ENCODE assay signal across 1 cellular context in the genomic region with DNA sequence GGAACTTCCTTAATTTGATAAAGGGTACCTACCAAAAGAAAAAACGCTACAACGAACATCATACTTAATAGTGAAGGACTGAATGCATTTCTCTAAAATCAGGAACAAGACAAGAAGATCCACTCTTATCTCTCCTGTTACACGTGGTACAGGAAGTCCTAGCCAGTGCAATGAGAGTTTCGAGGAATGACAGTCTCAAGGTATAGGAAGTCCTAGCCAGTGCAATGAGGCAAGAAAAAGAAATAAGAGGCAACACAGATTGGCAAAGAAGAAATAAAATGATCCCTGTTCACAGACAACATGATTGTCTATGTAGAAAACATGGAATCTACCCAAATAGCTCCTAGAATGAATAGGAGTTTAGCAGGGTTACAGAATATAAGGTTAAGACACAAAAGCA.
TF ChIP-seq lines count a peak whose summit lies in the region.

No MANE protein-coding gene starts in this region.

TF ChIP-seq in K562, 482 proteins besides CTCF, POLR2A, EP300 and RAD21 (continued from another document):
- no peak for TF ChIP-seq ZBED1 (IDR thresholded peaks at IDR 0.05)
- no peak for TF ChIP-seq SIRT6 (IDR thresholded peaks at IDR 0.05; ENCODE audit: low read depth, low read length)
- no peak for TF ChIP-seq SUPT5H (IDR thresholded peaks at IDR 0.05)
- no peak for TF ChIP-seq CEBPB (tag; IDR thresholded peaks at IDR 0.05)
- no peak for TF ChIP-seq POLR3A (IDR thresholded peaks at IDR 0.05; ENCODE audit: borderline replicate concordance, extremely low read depth, insufficient read depth, insufficient read length)
- peak; percentile 19; the same call in 1 of the 2 replicates for TF ChIP-seq ZKSCAN1 (IDR thresholded peaks at IDR 0.05; ENCODE audit: low read depth, low read length)
- TF ChIP-seq, protein P1, sequence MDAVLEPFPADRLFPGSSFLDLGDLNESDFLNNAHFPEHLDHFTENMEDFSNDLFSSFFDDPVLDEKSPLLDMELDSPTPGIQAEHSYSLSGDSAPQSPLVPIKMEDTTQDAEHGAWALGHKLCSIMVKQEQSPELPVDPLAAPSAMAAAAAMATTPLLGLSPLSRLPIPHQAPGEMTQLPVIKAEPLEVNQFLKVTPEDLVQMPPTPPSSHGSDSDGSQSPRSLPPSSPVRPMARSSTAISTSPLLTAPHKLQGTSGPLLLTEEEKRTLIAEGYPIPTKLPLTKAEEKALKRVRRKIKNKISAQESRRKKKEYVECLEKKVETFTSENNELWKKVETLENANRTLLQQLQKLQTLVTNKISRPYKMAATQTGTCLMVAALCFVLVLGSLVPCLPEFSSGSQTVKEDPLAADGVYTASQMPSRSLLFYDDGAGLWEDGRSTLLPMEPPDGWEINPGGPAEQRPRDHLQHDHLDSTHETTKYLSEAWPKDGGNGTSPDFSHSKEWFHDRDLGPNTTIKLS (IDR thresholded peaks at IDR 0.05; ENCODE audit: borderline replicate concordance, low read depth) = no peak
- TF ChIP-seq ZKSCAN3 (CRISPR knock-in tag; IDR thresholded peaks at IDR 0.05) = no peak
- TF ChIP-seq ZNF239 (CRISPR knock-in tag; IDR thresholded peaks at IDR 0.05) = no peak
- TF ChIP-seq NFYB (IDR thresholded peaks at IDR 0.05; ENCODE audit: extremely low read depth, insufficient read length) = no peak
- TF ChIP-seq, protein P2, sequence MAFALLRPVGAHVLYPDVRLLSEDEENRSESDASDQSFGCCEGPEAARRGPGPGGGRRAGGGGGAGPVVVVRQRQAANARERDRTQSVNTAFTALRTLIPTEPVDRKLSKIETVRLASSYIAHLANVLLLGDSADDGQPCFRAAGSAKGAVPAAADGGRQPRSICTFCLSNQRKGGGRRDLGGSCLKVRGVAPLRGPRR (CRISPR knock-in tag; IDR thresholded peaks at IDR 0.05) = no peak
- TF ChIP-seq, protein P3, sequence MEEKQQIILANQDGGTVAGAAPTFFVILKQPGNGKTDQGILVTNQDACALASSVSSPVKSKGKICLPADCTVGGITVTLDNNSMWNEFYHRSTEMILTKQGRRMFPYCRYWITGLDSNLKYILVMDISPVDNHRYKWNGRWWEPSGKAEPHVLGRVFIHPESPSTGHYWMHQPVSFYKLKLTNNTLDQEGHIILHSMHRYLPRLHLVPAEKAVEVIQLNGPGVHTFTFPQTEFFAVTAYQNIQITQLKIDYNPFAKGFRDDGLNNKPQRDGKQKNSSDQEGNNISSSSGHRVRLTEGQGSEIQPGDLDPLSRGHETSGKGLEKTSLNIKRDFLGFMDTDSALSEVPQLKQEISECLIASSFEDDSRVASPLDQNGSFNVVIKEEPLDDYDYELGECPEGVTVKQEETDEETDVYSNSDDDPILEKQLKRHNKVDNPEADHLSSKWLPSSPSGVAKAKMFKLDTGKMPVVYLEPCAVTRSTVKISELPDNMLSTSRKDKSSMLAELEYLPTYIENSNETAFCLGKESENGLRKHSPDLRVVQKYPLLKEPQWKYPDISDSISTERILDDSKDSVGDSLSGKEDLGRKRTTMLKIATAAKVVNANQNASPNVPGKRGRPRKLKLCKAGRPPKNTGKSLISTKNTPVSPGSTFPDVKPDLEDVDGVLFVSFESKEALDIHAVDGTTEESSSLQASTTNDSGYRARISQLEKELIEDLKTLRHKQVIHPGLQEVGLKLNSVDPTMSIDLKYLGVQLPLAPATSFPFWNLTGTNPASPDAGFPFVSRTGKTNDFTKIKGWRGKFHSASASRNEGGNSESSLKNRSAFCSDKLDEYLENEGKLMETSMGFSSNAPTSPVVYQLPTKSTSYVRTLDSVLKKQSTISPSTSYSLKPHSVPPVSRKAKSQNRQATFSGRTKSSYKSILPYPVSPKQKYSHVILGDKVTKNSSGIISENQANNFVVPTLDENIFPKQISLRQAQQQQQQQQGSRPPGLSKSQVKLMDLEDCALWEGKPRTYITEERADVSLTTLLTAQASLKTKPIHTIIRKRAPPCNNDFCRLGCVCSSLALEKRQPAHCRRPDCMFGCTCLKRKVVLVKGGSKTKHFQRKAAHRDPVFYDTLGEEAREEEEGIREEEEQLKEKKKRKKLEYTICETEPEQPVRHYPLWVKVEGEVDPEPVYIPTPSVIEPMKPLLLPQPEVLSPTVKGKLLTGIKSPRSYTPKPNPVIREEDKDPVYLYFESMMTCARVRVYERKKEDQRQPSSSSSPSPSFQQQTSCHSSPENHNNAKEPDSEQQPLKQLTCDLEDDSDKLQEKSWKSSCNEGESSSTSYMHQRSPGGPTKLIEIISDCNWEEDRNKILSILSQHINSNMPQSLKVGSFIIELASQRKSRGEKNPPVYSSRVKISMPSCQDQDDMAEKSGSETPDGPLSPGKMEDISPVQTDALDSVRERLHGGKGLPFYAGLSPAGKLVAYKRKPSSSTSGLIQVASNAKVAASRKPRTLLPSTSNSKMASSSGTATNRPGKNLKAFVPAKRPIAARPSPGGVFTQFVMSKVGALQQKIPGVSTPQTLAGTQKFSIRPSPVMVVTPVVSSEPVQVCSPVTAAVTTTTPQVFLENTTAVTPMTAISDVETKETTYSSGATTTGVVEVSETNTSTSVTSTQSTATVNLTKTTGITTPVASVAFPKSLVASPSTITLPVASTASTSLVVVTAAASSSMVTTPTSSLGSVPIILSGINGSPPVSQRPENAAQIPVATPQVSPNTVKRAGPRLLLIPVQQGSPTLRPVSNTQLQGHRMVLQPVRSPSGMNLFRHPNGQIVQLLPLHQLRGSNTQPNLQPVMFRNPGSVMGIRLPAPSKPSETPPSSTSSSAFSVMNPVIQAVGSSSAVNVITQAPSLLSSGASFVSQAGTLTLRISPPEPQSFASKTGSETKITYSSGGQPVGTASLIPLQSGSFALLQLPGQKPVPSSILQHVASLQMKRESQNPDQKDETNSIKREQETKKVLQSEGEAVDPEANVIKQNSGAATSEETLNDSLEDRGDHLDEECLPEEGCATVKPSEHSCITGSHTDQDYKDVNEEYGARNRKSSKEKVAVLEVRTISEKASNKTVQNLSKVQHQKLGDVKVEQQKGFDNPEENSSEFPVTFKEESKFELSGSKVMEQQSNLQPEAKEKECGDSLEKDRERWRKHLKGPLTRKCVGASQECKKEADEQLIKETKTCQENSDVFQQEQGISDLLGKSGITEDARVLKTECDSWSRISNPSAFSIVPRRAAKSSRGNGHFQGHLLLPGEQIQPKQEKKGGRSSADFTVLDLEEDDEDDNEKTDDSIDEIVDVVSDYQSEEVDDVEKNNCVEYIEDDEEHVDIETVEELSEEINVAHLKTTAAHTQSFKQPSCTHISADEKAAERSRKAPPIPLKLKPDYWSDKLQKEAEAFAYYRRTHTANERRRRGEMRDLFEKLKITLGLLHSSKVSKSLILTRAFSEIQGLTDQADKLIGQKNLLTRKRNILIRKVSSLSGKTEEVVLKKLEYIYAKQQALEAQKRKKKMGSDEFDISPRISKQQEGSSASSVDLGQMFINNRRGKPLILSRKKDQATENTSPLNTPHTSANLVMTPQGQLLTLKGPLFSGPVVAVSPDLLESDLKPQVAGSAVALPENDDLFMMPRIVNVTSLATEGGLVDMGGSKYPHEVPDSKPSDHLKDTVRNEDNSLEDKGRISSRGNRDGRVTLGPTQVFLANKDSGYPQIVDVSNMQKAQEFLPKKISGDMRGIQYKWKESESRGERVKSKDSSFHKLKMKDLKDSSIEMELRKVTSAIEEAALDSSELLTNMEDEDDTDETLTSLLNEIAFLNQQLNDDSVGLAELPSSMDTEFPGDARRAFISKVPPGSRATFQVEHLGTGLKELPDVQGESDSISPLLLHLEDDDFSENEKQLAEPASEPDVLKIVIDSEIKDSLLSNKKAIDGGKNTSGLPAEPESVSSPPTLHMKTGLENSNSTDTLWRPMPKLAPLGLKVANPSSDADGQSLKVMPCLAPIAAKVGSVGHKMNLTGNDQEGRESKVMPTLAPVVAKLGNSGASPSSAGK (IDR thresholded peaks at IDR 0.05) = 0 out of 2 replicates have a peak, but pooled peaks have one; percentile 17
- TF ChIP-seq, protein P4, sequence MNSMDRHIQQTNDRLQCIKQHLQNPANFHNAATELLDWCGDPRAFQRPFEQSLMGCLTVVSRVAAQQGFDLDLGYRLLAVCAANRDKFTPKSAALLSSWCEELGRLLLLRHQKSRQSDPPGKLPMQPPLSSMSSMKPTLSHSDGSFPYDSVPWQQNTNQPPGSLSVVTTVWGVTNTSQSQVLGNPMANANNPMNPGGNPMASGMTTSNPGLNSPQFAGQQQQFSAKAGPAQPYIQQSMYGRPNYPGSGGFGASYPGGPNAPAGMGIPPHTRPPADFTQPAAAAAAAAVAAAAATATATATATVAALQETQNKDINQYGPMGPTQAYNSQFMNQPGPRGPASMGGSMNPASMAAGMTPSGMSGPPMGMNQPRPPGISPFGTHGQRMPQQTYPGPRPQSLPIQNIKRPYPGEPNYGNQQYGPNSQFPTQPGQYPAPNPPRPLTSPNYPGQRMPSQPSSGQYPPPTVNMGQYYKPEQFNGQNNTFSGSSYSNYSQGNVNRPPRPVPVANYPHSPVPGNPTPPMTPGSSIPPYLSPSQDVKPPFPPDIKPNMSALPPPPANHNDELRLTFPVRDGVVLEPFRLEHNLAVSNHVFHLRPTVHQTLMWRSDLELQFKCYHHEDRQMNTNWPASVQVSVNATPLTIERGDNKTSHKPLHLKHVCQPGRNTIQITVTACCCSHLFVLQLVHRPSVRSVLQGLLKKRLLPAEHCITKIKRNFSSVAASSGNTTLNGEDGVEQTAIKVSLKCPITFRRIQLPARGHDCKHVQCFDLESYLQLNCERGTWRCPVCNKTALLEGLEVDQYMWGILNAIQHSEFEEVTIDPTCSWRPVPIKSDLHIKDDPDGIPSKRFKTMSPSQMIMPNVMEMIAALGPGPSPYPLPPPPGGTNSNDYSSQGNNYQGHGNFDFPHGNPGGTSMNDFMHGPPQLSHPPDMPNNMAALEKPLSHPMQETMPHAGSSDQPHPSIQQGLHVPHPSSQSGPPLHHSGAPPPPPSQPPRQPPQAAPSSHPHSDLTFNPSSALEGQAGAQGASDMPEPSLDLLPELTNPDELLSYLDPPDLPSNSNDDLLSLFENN (IDR thresholded peaks at IDR 0.05; ENCODE audit: low read depth in 2 of 2, low read length in 2 of 2) = no peak
- TF ChIP-seq L3MBTL2 (IDR thresholded peaks at IDR 0.05) = peak; percentile 58; the same call in 1 of the 2 replicates
